14 cellular contexts compared by ENCODE assay signal in the genomic region with DNA sequence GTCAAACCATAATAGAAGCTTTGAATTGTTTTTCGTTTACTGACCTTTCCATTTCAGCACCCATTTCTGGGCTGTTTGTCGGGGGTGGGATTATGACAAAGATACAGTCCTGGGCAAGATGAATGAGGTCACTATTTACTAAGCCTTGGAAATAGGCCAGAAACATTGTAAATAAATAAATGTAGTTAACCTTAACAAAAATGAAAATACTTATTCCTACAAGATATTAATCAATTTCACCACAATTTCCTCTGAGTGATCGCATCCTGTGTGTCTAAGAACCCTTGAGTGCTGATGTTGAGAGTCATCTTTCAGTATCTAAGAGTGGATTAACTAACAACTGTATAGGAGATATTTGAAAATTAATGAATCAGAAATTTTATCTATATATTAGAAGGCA. TPM values are rescaled to one million over a fixed set of nuclear protein-coding genes. Genes with fewer than 3 reads are reported as not detected.
DNase-seq lines count a peak whose midpoint lies in the region; ATAC-seq and TF ChIP-seq lines count a peak whose summit lies in the region.
"Had no signal": no experiment of that assay in that cellular context is flagged by ENCODE, and none has a peak within 500 bp of the region (broad histone marks: within the 10 kb centered on the region; RNA-seq: fewer than 3 reads in every experiment).

No MANE protein-coding gene starts in this region.

- no CpG with 5 or more reads among the region's 3 CpGs for WGBS in IMR-90 (ENCODE audit: extremely low coverage in 2 of 2, insufficient read length in 1 of 2), 2 experiments
- WGBS in smooth muscle cell (ENCODE audit: low lambda C conversion rate), result 69% methylated on average over 3 of the region's 3 CpGs

- no peaks in the 10 kb centered on the region for H4K20me1 ChIP-seq in IMR-90 (ENCODE audit: insufficient read depth, low read length)
- no peaks in the 10 kb centered on the region for H4K20me1 ChIP-seq in smooth muscle cell (ENCODE audit: low read depth)

- no peak overlapping the region for H2AK5ac ChIP-seq in IMR-90 (ENCODE audit: low read depth, low read length)

- H3K9ac ChIP-seq in IMR-90 (ENCODE audit: low read depth, low read length) (no peak overlapping the region), smooth muscle cell (ENCODE audit: low read depth) (no peak overlapping the region)

- peak overlapping the region; percentile 80 for H3K27ac Mint-ChIP-seq in activated CD8-positive, alpha-beta memory T cell treated with anti-CD3 and anti-CD28 coated beads, Interleukin-2, amount 10 ng/mL, durations not matched to agents 7 days and 5 days
- H3K27ac Mint-ChIP-seq in activated naive CD8-positive, alpha-beta T cell treated with anti-CD3 and anti-CD28 coated beads, Interleukin-2, amount 10 ng/mL, durations not matched to agents 7 days and 5 days, result peak overlapping the region; percentile 70
- H3K27ac Mint-ChIP-seq: HFFc6 had no signal

- no peak for TF ChIP-seq RAD21 in IMR-90 (IDR thresholded peaks at IDR 0.05; ENCODE audit: low read length)

- H2AK9ac ChIP-seq in IMR-90 (replicated peaks; ENCODE audit: low read depth, low read length, poor library complexity), result no peak overlapping the region

- no peaks in the 10 kb centered on the region; the same call in 1 of the 2 replicates for H3K9me1 ChIP-seq in IMR-90 (ENCODE audit: insufficient read depth, low read length)

- no peaks in the 10 kb centered on the region for H3K9me3 Mint-ChIP-seq in activated CD8-positive, alpha-beta memory T cell treated with anti-CD3 and anti-CD28 coated beads, Interleukin-2, amount 10 ng/mL, durations not matched to agents 7 days and 5 days (ENCODE audit: low read depth)
- H3K9me3 Mint-ChIP-seq in activated naive CD8-positive, alpha-beta T cell treated with anti-CD3 and anti-CD28 coated beads, Interleukin-2, amount 10 ng/mL, durations not matched to agents 7 days and 5 days, result no peaks in the 10 kb centered on the region
- H3K9me3 Mint-ChIP-seq: HFFc6 had no signal

- no peak for DNase-seq in activated CD8-positive, alpha-beta memory T cell treated with anti-CD3 and anti-CD28 coated beads, Interleukin-2, amount 10 ng/mL, durations not matched to agents 7 days and 5 days
- DNase-seq in activated CD8-positive, alpha-beta memory T cell treated with anti-CD3 and anti-CD28 coated beads for 24 hours, result no peak
- DNase-seq in IMR-90, result peak; percentile 7
- no peak for DNase-seq in activated naive CD8-positive, alpha-beta T cell treated with anti-CD3 and anti-CD28 coated beads, Interleukin-2, amount 10 ng/mL, durations not matched to agents 7 days and 5 days
- DNase-seq in smooth muscle cell (lab: John Stamatoyannopoulos, UW; ENCODE audit: unreplicated experiment), result no peak
- no peak for DNase-seq in GF-D8 (lab: John Stamatoyannopoulos, UW)
- no peak for DNase-seq in hepatic stellate cell (ENCODE audit: low spot score)
- DNase-seq: activated CD8-positive, alpha-beta memory T cell treated with anti-CD3 and anti-CD28 coated beads, Interleukin-2, amount 50 U/mL, for 4 hours; gastrocnemius medialis; HFFc6; NCI-H1092 treated with DMSO at 0.1 percent for 48 hours; stimulated activated CD8-positive, alpha-beta memory T cell treated with anti-CD3 and anti-CD28 coated beads, Interleukin-4, amount 100 ng/mL, for 48 hours; T1000 had no signal

- in situ Hi-C loops in IMR-90 (cut with MboI; ENCODE audit: low sequenced_read_pairs), result no loop called here

- no TSS peak for BruUV-seq in IMR-90 (replicated peaks; lab: Mats Ljungman, UMichigan)

- no peak overlapping the region for H2BK120ac ChIP-seq in IMR-90 (ENCODE audit: low read depth, low read length)

- H2BK20ac ChIP-seq in IMR-90 (ENCODE audit: low read depth, low read length), result no peak overlapping the region

- H3K9me3 ChIP-seq in IMR-90 (ENCODE audit: control insufficient read depth, insufficient read depth, low read length) (no peaks in the 10 kb centered on the region), smooth muscle cell (replicated peaks; ENCODE audit: low read depth) (no peaks in the 10 kb centered on the region)
- H3K9me3 ChIP-seq: gastrocnemius medialis had no signal

- H2BK15ac ChIP-seq in IMR-90 (ENCODE audit: low read depth, low read length), result no peak overlapping the region

- no peak overlapping the region for H3K23ac ChIP-seq in IMR-90 (ENCODE audit: low read depth, low read length)

- H4K8ac ChIP-seq in IMR-90 (ENCODE audit: low read depth in 2 of 2, low read length in 2 of 2), result no peak overlapping the region

- POLR2A ChIA-PET in IMR-90 (lab: Charles Lee; ENCODE audit: unreplicated experiment), result no interaction called here
- POLR2A ChIA-PET in activated naive CD8-positive, alpha-beta T cell treated with anti-CD3 and anti-CD28 coated beads, Interleukin-2, amount 10 ng/mL, durations not matched to agents 7 days and 5 days (lab: Charles Lee), result no interaction called here

- H3K27ac ChIP-seq in IMR-90 (ENCODE audit: insufficient read depth, low read length) (no peak overlapping the region), smooth muscle cell (ENCODE audit: low read depth) (no peak overlapping the region)
- H3K27ac ChIP-seq: gastrocnemius medialis had no signal

- CTCF ChIA-PET in activated CD8-positive, alpha-beta memory T cell treated with anti-CD3 and anti-CD28 coated beads, Interleukin-2, amount 10 ng/mL, durations not matched to agents 7 days and 5 days (lab: Charles Lee), result interaction anchor here (1.3 to 1.4 kb wide), 3 partner anchors 11 to 14 kb away, joined by 5 to 9 read pairs (median 5); a partner anchor contains a TSS
- CTCF ChIA-PET in IMR-90 (lab: Yijun Ruan, JAX), result no interaction called here

- H3K79me1 ChIP-seq in IMR-90 (ENCODE audit: low read depth in 1 of 2, low read length in 2 of 2), result peaks cover 0 to 3% of the 10 kb centered on the region in 2 experiments; a peak in 2 of 4 replicates

- H2AFZ ChIP-seq in IMR-90 (replicated peaks; ENCODE audit: low read length, poor library complexity), result no peak overlapping the region
- H2AFZ ChIP-seq in smooth muscle cell (ENCODE audit: low read depth), result no peak overlapping the region

- peaks cover 10% of the 10 kb centered on the region for H3K79me2 ChIP-seq in smooth muscle cell (ENCODE audit: low read depth)

- H3K36me3 Mint-ChIP-seq in activated CD8-positive, alpha-beta memory T cell treated with anti-CD3 and anti-CD28 coated beads, Interleukin-2, amount 10 ng/mL, durations not matched to agents 7 days and 5 days, result peaks cover 80% of the 10 kb centered on the region
- H3K36me3 Mint-ChIP-seq in activated naive CD8-positive, alpha-beta T cell treated with anti-CD3 and anti-CD28 coated beads, Interleukin-2, amount 10 ng/mL, durations not matched to agents 7 days and 5 days, result peaks cover 56% of the 10 kb centered on the region

- H3F3A ChIP-seq in smooth muscle cell (ENCODE audit: low read depth), result no peaks in the 10 kb centered on the region

- H3K18ac ChIP-seq in IMR-90 (ENCODE audit: low read depth, low read length), result no peak overlapping the region

- H4K5ac ChIP-seq in IMR-90 (ENCODE audit: low read depth, low read length), result no peak overlapping the region

- no peaks in the 10 kb centered on the region for H3K27me3 Mint-ChIP-seq in activated CD8-positive, alpha-beta memory T cell treated with anti-CD3 and anti-CD28 coated beads, Interleukin-2, amount 10 ng/mL, durations not matched to agents 7 days and 5 days
- H3K27me3 Mint-ChIP-seq in activated naive CD8-positive, alpha-beta T cell treated with anti-CD3 and anti-CD28 coated beads, Interleukin-2, amount 10 ng/mL, durations not matched to agents 7 days and 5 days, result no peaks in the 10 kb centered on the region

- H3K4me1 Mint-ChIP-seq in activated CD8-positive, alpha-beta memory T cell treated with anti-CD3 and anti-CD28 coated beads, Interleukin-2, amount 10 ng/mL, durations not matched to agents 7 days and 5 days, result peaks cover 86% of the 10 kb centered on the region
- H3K4me1 Mint-ChIP-seq in activated naive CD8-positive, alpha-beta T cell treated with anti-CD3 and anti-CD28 coated beads, Interleukin-2, amount 10 ng/mL, durations not matched to agents 7 days and 5 days, result peaks cover 63% of the 10 kb centered on the region

- no peak overlapping the region for H3K4me2 ChIP-seq in IMR-90 (ENCODE audit: low read depth, low read length)
- peak overlapping the region; percentile 25 for H3K4me2 ChIP-seq in smooth muscle cell

- H3K4ac ChIP-seq in IMR-90 (ENCODE audit: low read depth, low read length), result no peak overlapping the region

- TF ChIP-seq POLR2A in IMR-90 (IDR thresholded peaks at IDR 0.05; ENCODE audit: low read depth, low read length), result no peak

- TF ChIP-seq CTCF in IMR-90 (conservative IDR thresholded peaks at IDR 0.05; ENCODE audit: low read depth, low read length) (no peak), smooth muscle cell (IDR thresholded peaks at IDR 0.05; ENCODE audit: borderline replicate concordance, insufficient read depth, poor library complexity, severe bottlenecking) (no peak)

- no peak overlapping the region for H4K91ac ChIP-seq in IMR-90 (ENCODE audit: insufficient read depth, low read depth, low read length)

- no peak overlapping the region for H3K56ac ChIP-seq in IMR-90 (ENCODE audit: extremely low read depth, insufficient read depth, low read length)

- H3K27me3 ChIP-seq in IMR-90 (ENCODE audit: control insufficient read depth, insufficient read depth, low read length) (no peaks in the 10 kb centered on the region), smooth muscle cell (ENCODE audit: low read depth) (no peaks in the 10 kb centered on the region)
- H3K27me3 ChIP-seq: gastrocnemius medialis had no signal

- intact Hi-C loops in IMR-90 (cut with micrococcal nuclease), result no loop called here

- ATAC-seq in activated CD8-positive, alpha-beta memory T cell treated with anti-CD3 and anti-CD28 coated beads, Interleukin-2, amount 10 ng/mL, durations not matched to agents 7 days and 5 days, result peak; percentile 71
- ATAC-seq in IMR-90 (ENCODE audit: low read depth) (no peak), GM19324 (IDR thresholded peaks at IDR 0.05; ENCODE audit: low FRiP score, unreplicated experiment) (no peak)
- ATAC-seq in activated naive CD8-positive, alpha-beta T cell treated with anti-CD3 and anti-CD28 coated beads, Interleukin-2, amount 10 ng/mL, durations not matched to agents 7 days and 5 days (ENCODE audit: low read depth), result no peak
- ATAC-seq: gastrocnemius medialis had no signal

- no peak overlapping the region for H2BK5ac ChIP-seq in IMR-90 (ENCODE audit: low read depth, low read length, poor library complexity, severe bottlenecking)

- peak overlapping the region; percentile 32 for H3K4me3 Mint-ChIP-seq in activated CD8-positive, alpha-beta memory T cell treated with anti-CD3 and anti-CD28 coated beads, Interleukin-2, amount 10 ng/mL, durations not matched to agents 7 days and 5 days
- H3K4me3 Mint-ChIP-seq in activated naive CD8-positive, alpha-beta T cell treated with anti-CD3 and anti-CD28 coated beads, Interleukin-2, amount 10 ng/mL, durations not matched to agents 7 days and 5 days, result peak overlapping the region; percentile 70
- H3K4me3 Mint-ChIP-seq: HFFc6 had no signal

- H3K14ac ChIP-seq in IMR-90 (replicated peaks; ENCODE audit: low read depth, low read length), result no peak overlapping the region

- H3K4me3 ChIP-seq in IMR-90 (ENCODE audit: insufficient read depth, low read depth, low read length) (no peak overlapping the region), smooth muscle cell (no peak overlapping the region)
- H3K4me3 ChIP-seq: gastrocnemius medialis had no signal

- H3K4me1 ChIP-seq in IMR-90 (ENCODE audit: control insufficient read depth, insufficient read depth, low read length) (no peaks in the 10 kb centered on the region), smooth muscle cell (ENCODE audit: low read depth) (no peaks in the 10 kb centered on the region)
- H3K4me1 ChIP-seq: gastrocnemius medialis had no signal

- H3K36me3 ChIP-seq in IMR-90 (ENCODE audit: control insufficient read depth, insufficient read depth, low read length), result no peaks in the 10 kb centered on the region
- no peaks in the 10 kb centered on the region for H3K36me3 ChIP-seq in smooth muscle cell (ENCODE audit: low read depth)
- H3K36me3 ChIP-seq: gastrocnemius medialis had no signal

- dilution Hi-C loops in IMR-90 (cut with HindIII; ENCODE audit: low sequenced_read_pairs, unreplicated experiment), result no loop called here

RNA-seq across cellular contexts. Expression of a gene that starts 14.0 kb away (rescaled TPM):
- 100 to 1,000 TPM; 301 to 344 TPM for total RNA-seq in activated CD8-positive, alpha-beta memory T cell treated with anti-CD3 and anti-CD28 coated beads, Interleukin-2, amount 10 ng/mL, durations not matched to agents 7 days and 5 days
- total RNA-seq in IMR-90 (2012; rRNA removed) (13.6 and 20.6 TPM in 2 replicates), smooth muscle cell (16.3 and 20.0 TPM in 2 replicates)
- polyA plus RNA-seq in IMR-90 (2012; rRNA removed) (5.8 and 6.9 TPM in 2 replicates), smooth muscle cell (5.4 and 7.1 TPM in 2 replicates)
- 1.9 and 4.0 TPM in 2 replicates for polyA plus RNA-seq in IMR-90 (2012; cell fraction: cytosol; rRNA removed)
- 3.8 and 4.1 TPM in 2 replicates for polyA plus RNA-seq in IMR-90 (2012; cell fraction: nucleus; rRNA removed; ENCODE audit: low replicate concordance)
- total RNA-seq in activated naive CD8-positive, alpha-beta T cell treated with anti-CD3 and anti-CD28 coated beads, Interleukin-2, amount 10 ng/mL, durations not matched to agents 7 days and 5 days, result 100 to 1,000 TPM; 216 to 227 TPM

Comparison
In these comparisons a context has a peak if more than half of its experiments do, and no peak if none do; other contexts are left out.
1. RNA of a gene that starts 14.0 kb away (total RNA-seq): 301 to 344 TPM in activated CD8-positive, alpha-beta memory T cell treated with anti-CD3 and anti-CD28 coated beads, Interleukin-2, amount 10 ng/mL, durations not matched to agents 7 days and 5 days and 216 to 227 TPM in activated naive CD8-positive, alpha-beta T cell treated with anti-CD3 and anti-CD28 coated beads, Interleukin-2, amount 10 ng/mL, durations not matched to agents 7 days and 5 days; 16.3 to 20.0 TPM in smooth muscle cell and 13.6 to 20.6 TPM in IMR-90; every median in the first group is over 10 times any median in the second.